Comparison of ENCODE assay signal across 2 cellular contexts in the genomic region with DNA sequence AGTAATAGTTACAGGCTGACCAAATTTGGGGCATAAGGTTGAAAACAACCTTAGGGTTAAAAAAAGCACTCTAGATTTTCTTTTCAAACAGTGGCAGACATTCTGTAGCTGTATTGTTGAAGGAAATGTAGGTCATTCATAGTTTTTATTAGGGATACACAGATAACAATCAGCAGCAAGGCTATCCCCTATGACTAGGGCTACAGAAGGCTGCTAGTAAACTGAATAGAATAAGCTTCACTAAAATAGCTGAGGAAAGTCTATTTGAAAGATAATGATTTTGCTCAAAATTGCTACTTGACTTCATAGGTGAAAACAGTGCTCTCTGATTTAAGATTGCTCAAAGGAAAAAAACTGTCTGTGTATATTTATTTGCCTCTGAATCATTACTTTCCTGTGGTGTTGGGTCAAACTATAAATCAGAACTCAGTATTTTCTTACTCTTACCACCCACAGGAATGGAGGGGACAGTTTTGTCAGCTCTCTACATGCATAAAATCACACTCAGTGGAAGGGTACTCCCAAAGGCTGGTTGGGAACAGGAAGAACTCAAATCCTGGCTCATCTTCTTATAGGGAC.
A peak's percentile ranks its signal among the peaks of the same experiment; 100 is the strongest.
TF ChIP-seq lines count a peak whose summit lies in the region.

No MANE protein-coding gene starts in this region.

TF ChIP-seq in IMR-90, 13 proteins besides CTCF, POLR2A, EP300 and RAD21:
- no peak for TF ChIP-seq SMC3 (IDR thresholded peaks at IDR 0.05; ENCODE audit: low read depth, low read length)
TF ChIP-seq in IMR-90: peak in this region for 0.

TF ChIP-seq in endothelial cell of umbilical vein, 7 proteins besides CTCF, POLR2A, EP300 and RAD21:
- TF ChIP-seq GATA2 (IDR thresholded peaks at IDR 0.05; ENCODE audit: insufficient read depth, insufficient read length, low read depth, low read length): peak; percentile 55
- TF ChIP-seq EZH2 (IDR thresholded peaks at IDR 0.05; ENCODE audit: borderline replicate concordance, low read depth, low read length, severe bottlenecking): no peak
